In the genomic region with DNA sequence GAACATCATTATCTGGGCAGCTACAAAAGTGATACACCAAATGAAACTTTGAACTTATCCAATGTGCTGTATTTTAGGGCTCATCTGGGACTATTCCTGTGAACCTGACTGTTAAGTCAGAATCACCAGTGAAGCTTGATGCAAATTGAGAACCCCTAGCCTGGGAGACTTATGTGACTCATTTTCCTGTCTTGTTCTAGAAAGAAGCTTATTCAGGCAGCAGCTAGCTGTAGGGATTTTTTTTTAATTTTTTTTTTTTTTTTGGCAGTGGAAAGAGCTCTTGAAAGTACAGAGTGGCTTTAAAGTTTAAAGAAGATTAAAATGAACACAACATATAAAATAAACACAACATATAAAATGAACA, we compare ENCODE assay signal across 8 cellular contexts.
A peak's percentile ranks its signal among the peaks of the same experiment; 100 is the strongest.
DNase-seq lines count a peak whose midpoint lies in the region; ATAC-seq and TF ChIP-seq lines count a peak whose summit lies in the region.

No MANE protein-coding gene starts in this region.

- no peak for TF ChIP-seq POLR2A in spleen (IDR thresholded peaks at IDR 0.05)

- H3K27ac Mint-ChIP-seq in chondrocyte (ENCODE audit: unreplicated experiment) = peak overlapping the region; percentile 91

- peaks cover 44 to 100% (median 95%) of the 10 kb centered on the region in 6 donors for H3K4me1 ChIP-seq in spleen

- peaks cover 54% of the 10 kb centered on the region for H3K4me1 Mint-ChIP-seq in chondrocyte (ENCODE audit: low read depth)

- H3K27me3 Mint-ChIP-seq in chondrocyte (ENCODE audit: low read depth) = no peaks in the 10 kb centered on the region

- H3K9me3 ChIP-seq in spleen = no peaks in the 10 kb centered on the region

- no peaks in the 10 kb centered on the region for H3K36me3 ChIP-seq in BJ (ENCODE audit: control insufficient read depth, insufficient read depth, low read length)
- H3K36me3 ChIP-seq in spleen = no peaks in the 10 kb centered on the region

- H3K9me3 Mint-ChIP-seq in chondrocyte (ENCODE audit: low read depth) = no peaks in the 10 kb centered on the region

- H3K4me3 Mint-ChIP-seq in chondrocyte (ENCODE audit: unreplicated experiment) = no peak overlapping the region

- DNase-seq in BJ (ENCODE audit: low read depth) (peak; percentile 37), LHCN-M2 (ENCODE audit: low read depth) (peak; percentile 69), chondrocyte (ENCODE audit: low spot score) (no peak), spleen (no peak), NCI-H748 (lab: John Stamatoyannopoulos, UW; ENCODE audit: unreplicated experiment) (no peak), NCI-H748 treated with DMSO at 0.1 percent for 48 hours (lab: John Stamatoyannopoulos, UW) (no peak), GOT3 (lab: John Stamatoyannopoulos, UW) (no peak)

- peak overlapping the region; percentile 29 to 97 (median 92) for H3K27ac ChIP-seq in spleen

- peak; percentile 38 for ATAC-seq in GM21360 (IDR thresholded peaks at IDR 0.05; ENCODE audit: unreplicated experiment)

- H3K27me3 ChIP-seq in BJ (ENCODE audit: control insufficient read depth, insufficient read depth, low read length) (no peaks in the 10 kb centered on the region), spleen (replicated peaks in 1 of 7) (no peaks in the 10 kb centered on the region)

- H3K4me3 ChIP-seq in BJ (ENCODE audit: low read depth, low read length) = no peak overlapping the region
- H3K4me3 ChIP-seq in spleen = peak overlapping the region in 1 of 8 donors; percentile 56

- POLR2A ChIA-PET in BJ (lab: Charles Lee) = interaction anchor here (0.5 kb wide), 1 partner anchor 12 kb away, joined by 3 read pairs; no protein-coding TSS in a partner anchor

- H3K36me3 Mint-ChIP-seq in chondrocyte (ENCODE audit: low read depth) = no peaks in the 10 kb centered on the region

- CTCF ChIA-PET in BJ (lab: Yijun Ruan, JAX) = interaction anchor here (1.1 kb wide), 1 partner anchor 15 kb away, joined by 3 read pairs; no protein-coding TSS in a partner anchor

- intact Hi-C loops in spleen (cut with DNase I; ENCODE audit: low total_unique reads) = no loop called here

- TF ChIP-seq CTCF in BJ (IDR thresholded peaks at IDR 0.05; ENCODE audit: insufficient read depth, low read depth, low read length) = no peak
- TF ChIP-seq CTCF in chondrocyte (IDR thresholded peaks at IDR 0.05) = no peak
- no peak for TF ChIP-seq CTCF in spleen (IDR thresholded peaks at IDR 0.05 in 8 of 11, conservative IDR thresholded peaks at IDR 0.05 in 3 of 11)

Comparison
In these comparisons a context has a peak if more than half of its experiments do, and no peak if none do; other contexts are left out.
1. DNase-seq: peak in BJ (single experiment) and LHCN-M2 (single experiment); none in chondrocyte (single experiment), spleen (single experiment), NCI-H748 (single experiment), NCI-H748 treated with DMSO at 0.1 percent for 48 hours (single experiment) and GOT3 (single experiment).